In the genomic region with DNA sequence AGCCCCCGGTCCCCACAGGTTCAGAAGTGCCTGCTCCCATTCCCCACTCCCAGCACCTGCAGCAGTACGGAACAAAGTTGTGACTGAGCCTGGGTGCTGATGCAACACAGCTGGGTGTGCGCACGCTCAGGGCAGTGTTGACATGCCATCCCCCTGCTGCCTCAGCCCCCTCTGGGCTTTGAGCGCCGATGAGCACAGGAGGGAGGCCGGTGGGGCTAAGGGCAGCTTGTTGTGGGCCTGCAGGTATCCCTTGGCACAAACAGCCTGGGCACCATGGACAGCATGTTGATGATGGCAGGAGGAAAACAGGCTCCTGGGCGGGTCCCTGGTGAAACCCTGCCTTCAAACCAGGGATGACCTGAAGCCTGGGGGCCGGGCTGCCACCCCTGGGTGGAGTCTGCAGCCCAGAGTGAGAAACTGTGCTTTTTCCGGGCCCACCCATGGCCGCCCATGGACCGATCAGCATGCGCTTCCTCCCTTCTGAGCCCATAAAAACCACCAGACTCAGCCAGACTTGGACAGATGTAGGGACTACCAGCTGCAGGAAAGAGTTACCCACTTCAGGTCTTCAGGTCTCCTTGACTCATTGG, we compare ENCODE assay signal across 7 cellular contexts.
"Had no signal": no experiment of that assay in that cellular context is flagged by ENCODE, and none has a peak within 500 bp of the region (broad histone marks: within the 10 kb centered on the region; RNA-seq: fewer than 3 reads in every experiment).

No MANE protein-coding gene starts in this region.

- H2AFZ ChIP-seq: GM23338 had no signal

- H3K27ac ChIP-seq: HL-60 had no signal

- FAIRE-seq: H1, H54 had no signal

- DNase-seq: H9, HCEC 1CT, KG1 had no signal

- H3K4me3 ChIP-seq: GM23338 had no signal

- ATAC-seq: GM23338 had no signal

- H3K4me2 ChIP-seq: GM23338 had no signal
